ENCODE assay signal across 1 cellular context in genomic region chr2:208195477-208195876, GRCh38.
TF ChIP-seq lines count a peak whose summit lies in the region.

No MANE protein-coding gene starts in this region.

TF ChIP-seq in K562, 482 proteins besides CTCF, POLR2A, EP300 and RAD21:
- no peak for TF ChIP-seq NFYB (IDR thresholded peaks at IDR 0.05; ENCODE audit: extremely low read depth, insufficient read length)
- peak; percentile 63 for TF ChIP-seq RFX1 (IDR thresholded peaks at IDR 0.05)
